Comparison of ENCODE assay signal across 18 cellular contexts in the genomic region with DNA sequence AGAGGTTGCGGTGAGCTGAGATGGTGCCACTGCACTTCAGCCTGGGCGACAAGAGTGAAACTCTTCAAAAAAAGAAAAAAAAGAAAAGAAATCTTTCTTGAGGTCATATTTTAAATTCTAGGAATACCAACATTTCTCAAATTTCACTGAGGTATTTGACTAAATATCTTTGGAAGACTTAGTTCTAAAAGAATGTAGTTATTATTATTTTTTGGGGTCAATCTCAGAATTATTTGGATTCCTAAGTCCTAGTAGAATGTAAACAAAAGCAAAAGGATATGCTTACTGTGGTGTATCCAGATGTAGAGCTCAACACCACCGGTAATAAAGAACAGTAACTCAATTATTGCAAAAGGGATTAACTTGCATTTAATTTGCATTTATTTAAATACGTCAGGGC. TPM values are rescaled to one million over a fixed set of nuclear protein-coding genes. Genes with fewer than 3 reads are reported as not detected.
DNase-seq lines count a peak whose midpoint lies in the region; TF ChIP-seq lines count a peak whose summit lies in the region.
"Had no signal": no experiment of that assay in that cellular context is flagged by ENCODE, and none has a peak within 500 bp of the region (broad histone marks: within the 10 kb centered on the region; RNA-seq: fewer than 3 reads in every experiment).

No MANE protein-coding gene starts in this region.

- intact Hi-C loops in ascending aorta (cut with DNase I), result no loop called here

- H3K4me1 ChIP-seq in ascending aorta, result peaks cover 0 to 5% of the 10 kb centered on the region in 2 donors

- H3K27ac ChIP-seq in ascending aorta, result no peak overlapping the region
- H3K27ac ChIP-seq: C4-2B had no signal

- no peak for TF ChIP-seq CTCF in ascending aorta (IDR thresholded peaks at IDR 0.05)

- DNase-seq in EL, result peak; percentile 81
- peak; percentile 40 for DNase-seq in epidermal melanocyte (ENCODE audit: insufficient read length, low spot score)
- peak; percentile 53 for DNase-seq in non-pigmented ciliary epithelial cell (ENCODE audit: low read depth)
- DNase-seq in stimulated activated CD4-positive, alpha-beta T cell treated with anti-CD3 and anti-CD28 coated beads, Interleukin-2, amount 100 ng/mL, for 48 hours, result no peak
- no peak for DNase-seq in SW480 (ENCODE audit: low spot score)
- DNase-seq in ascending aorta (ENCODE audit: low spot score in 2 of 2), result no peak
- DNase-seq in NCI-H1048 (lab: John Stamatoyannopoulos, UW), result no peak
- DNase-seq: activated T-cell treated with anti-CD3 and anti-CD28 coated beads, Interleukin-2, amount 50 U/mL, for 48 hours; DMS 273 treated with DMSO at 0.1 percent for 48 hours; effector CD8-positive, alpha-beta T cell; hypothalamus; KBM-7; NCI-H1092; NCI-H526 treated with DMSO at 0.1 percent for 48 hours; SHP77 had no signal

- H3K4me3 ChIP-seq in ascending aorta, result no peak overlapping the region
- H3K4me3 ChIP-seq: thoracic aorta had no signal

- no peaks in the 10 kb centered on the region for H3K9me3 ChIP-seq in ascending aorta
- H3K9me3 ChIP-seq: thoracic aorta had no signal

- H3K27me3 ChIP-seq in ascending aorta, result no peaks in the 10 kb centered on the region

- TF ChIP-seq RAD21 in Ishikawa (IDR thresholded peaks at IDR 0.05; ENCODE audit: low read depth), result no peak

- TF ChIP-seq EP300 in Ishikawa (IDR thresholded peaks at IDR 0.05; ENCODE audit: borderline replicate concordance), result no peak

- no peaks in the 10 kb centered on the region for H3K36me3 ChIP-seq in ascending aorta
- H3K36me3 ChIP-seq: thoracic aorta had no signal

TF ChIP-seq in Ishikawa, 13 proteins besides CTCF, POLR2A, EP300 and RAD21:
- TF ChIP-seq CEBPB (IDR thresholded peaks at IDR 0.05), result no peak
- no peak for TF ChIP-seq FOXM1 (IDR thresholded peaks at IDR 0.05; ENCODE audit: borderline replicate concordance, low read depth)
- TF ChIP-seq TEAD4 (IDR thresholded peaks at IDR 0.05), result peak; percentile 39; the same call in 1 of the 2 replicates

RNA-seq across cellular contexts. Expression of gene PRICKLE1, which starts 25.0 kb away (rescaled TPM):
- total RNA-seq in ascending aorta, result 1.8 TPM

Comparison
In these comparisons a context has a peak if more than half of its experiments do, and no peak if none do; other contexts are left out.
1. DNase-seq: peak in EL (single experiment), epidermal melanocyte (single experiment) and non-pigmented ciliary epithelial cell (single experiment); none in stimulated activated CD4-positive, alpha-beta T cell treated with anti-CD3 and anti-CD28 coated beads, Interleukin-2, amount 100 ng/mL, for 48 hours (0 of 2), SW480 (single experiment), ascending aorta (0 of 2) and NCI-H1048 (single experiment).